22 cellular contexts compared by ENCODE assay signal in the genomic region with DNA sequence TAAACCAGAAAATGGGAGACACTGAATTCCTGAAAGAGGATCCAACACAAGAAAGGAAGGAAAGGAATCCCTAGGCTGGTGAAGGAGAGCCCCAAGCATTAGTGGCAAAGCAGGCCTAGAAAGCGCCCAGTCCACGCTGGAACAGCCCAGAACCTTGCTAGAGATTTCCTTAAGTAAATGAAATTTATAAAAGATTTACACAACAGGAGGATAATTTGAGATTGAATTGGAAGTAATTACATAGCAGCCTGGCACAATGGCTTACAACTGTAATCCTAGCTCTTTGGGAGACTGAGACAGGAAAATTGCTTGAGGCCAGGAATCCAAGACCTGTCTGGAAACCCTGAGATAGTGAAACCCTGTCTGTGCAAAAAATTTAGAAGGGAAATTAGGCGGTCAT. TPM values are rescaled to one million over a fixed set of nuclear protein-coding genes. Genes with fewer than 3 reads are reported as not detected.
"Had no signal": no experiment of that assay in that cellular context is flagged by ENCODE, and none has a peak within 500 bp of the region (broad histone marks: within the 10 kb centered on the region; RNA-seq: fewer than 3 reads in every experiment).

No MANE protein-coding gene starts in this region.

- H3K9me3 ChIP-seq: adrenal gland, breast epithelium, SK-N-SH had no signal

- H3K27me3 ChIP-seq: adrenal gland, breast epithelium had no signal

- DNase-seq: activated CD4-positive, alpha-beta T cell treated with anti-CD3 and anti-CD28 coated beads for 36 hours; activated CD4-positive, alpha-beta T cell treated with anti-CD3 and anti-CD28 coated beads, Interleukin-2, amount 50 U/mL, for 4 hours; activated CD8-positive, alpha-beta T cell treated with anti-CD3 and anti-CD28 coated beads, Interleukin-2, amount 10 ng/mL, durations not matched to agents 7 days and 5 days; activated naive CD4-positive, alpha-beta T cell treated with anti-CD3 and anti-CD28 coated beads, Interleukin-2, amount 50 U/mL, for 16 hours; activated naive CD8-positive, alpha-beta T cell treated with anti-CD3 and anti-CD28 coated beads, Interleukin-2, amount 10 ng/mL, durations not matched to agents 7 days and 5 days; activated T-cell treated with anti-CD3 and anti-CD28 coated beads, Interleukin-2, amount 50 U/mL, for 1 hour; anterior cingulate cortex; central memory CD4-positive, alpha-beta T cell; Karpas-422; MM.1S; NCI-H1105; NCI-H1930; NCI-H446 treated with DMSO at 0.1 percent for 48 hours; NCI-H526; NCI-H82; SK-N-SH; T-helper 1 cell; WERI-Rb-1 had no signal

- H3K4me1 ChIP-seq: adrenal gland, breast epithelium had no signal

- H3K27ac ChIP-seq: adrenal gland, breast epithelium, WERI-Rb-1 had no signal

- ATAC-seq: activated CD4-positive, alpha-beta T cell treated with anti-CD3 and anti-CD28 coated beads for 36 hours; activated CD8-positive, alpha-beta T cell treated with anti-CD3 and anti-CD28 coated beads, Interleukin-2, amount 10 ng/mL, durations not matched to agents 7 days and 5 days; K562 had no signal

- H3K4me3 ChIP-seq: adrenal gland, breast epithelium, K562 had no signal

RNA-seq across cellular contexts. Expression of a gene that starts 31.4 kb away (rescaled TPM):
- total RNA-seq: RPMI7951 had no signal
